In the genomic region with DNA sequence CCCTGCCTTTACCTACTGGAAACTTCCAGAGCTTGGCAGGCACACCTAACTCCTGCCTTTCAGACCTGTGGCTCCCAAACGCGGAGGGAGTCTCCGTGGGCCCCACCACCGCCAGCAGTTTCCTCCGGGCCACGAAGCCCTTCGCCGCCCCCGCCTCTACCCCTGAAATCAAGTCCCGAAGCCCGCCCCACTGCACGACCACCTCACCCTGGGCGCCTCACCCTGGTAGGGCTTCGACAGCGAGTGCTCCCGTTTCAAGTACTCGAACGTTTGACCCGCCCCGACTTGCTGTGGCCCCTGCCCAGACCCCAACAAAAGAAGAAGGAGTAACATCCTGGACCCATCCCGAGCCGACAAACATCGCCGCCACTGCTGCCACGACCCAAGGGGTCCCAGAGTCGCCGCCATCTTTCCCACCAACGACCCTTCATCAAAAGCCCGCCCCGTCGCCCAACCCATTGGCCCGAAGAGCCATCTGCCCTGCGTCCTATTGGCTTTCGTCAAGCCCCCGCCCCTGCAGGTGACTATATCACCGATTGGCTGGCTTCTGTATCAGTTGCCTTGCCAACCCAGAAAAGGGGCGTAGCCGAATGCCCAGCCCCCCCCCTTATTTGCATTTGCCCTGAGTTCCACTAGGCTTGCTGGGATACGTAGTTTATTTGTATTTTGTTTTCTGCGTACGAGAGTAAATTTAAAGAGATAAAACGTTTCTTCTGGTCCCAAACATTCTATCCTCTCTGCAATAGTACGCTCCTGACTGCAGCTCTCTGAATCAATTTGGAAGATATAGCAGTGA, we compare ENCODE assay signal across 8 cellular contexts. TPM values are rescaled to one million over a fixed set of nuclear protein-coding genes. Genes with fewer than 3 reads are reported as not detected.
DNase-seq lines count a peak whose midpoint lies in the region; ATAC-seq and TF ChIP-seq lines count a peak whose summit lies in the region.

A gene with protein sequence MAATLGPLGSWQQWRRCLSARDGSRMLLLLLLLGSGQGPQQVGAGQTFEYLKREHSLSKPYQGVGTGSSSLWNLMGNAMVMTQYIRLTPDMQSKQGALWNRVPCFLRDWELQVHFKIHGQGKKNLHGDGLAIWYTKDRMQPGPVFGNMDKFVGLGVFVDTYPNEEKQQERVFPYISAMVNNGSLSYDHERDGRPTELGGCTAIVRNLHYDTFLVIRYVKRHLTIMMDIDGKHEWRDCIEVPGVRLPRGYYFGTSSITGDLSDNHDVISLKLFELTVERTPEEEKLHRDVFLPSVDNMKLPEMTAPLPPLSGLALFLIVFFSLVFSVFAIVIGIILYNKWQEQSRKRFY (minus strand): TSS at position 432 of the 796 bp plus-strand sequence. CDS start 24 bp downstream, at position 408.

- H3K36me3 ChIP-seq in HUES64 (ENCODE audit: insufficient read depth, low read length) (peaks cover 27% of the 10 kb centered on the region), OCI-LY1 (ENCODE audit: insufficient read depth, low read length) (peaks cover 29% of the 10 kb centered on the region; the same call in 1 of the 2 replicates)

- DNase-seq in Calu3 (peak; percentile 97), activated T-cell treated with anti-CD3 and anti-CD28 coated beads for 1 hour (ENCODE audit: low read depth) (peak; percentile 95), endothelial cell (ENCODE audit: low spot score) (peak; percentile 92), midbrain (lab: John Stamatoyannopoulos, UW) (peak; percentile 98)
- DNase-seq in stimulated activated CD8-positive, alpha-beta memory T cell treated with anti-CD3 and anti-CD28 coated beads, Interleukin-2, amount 100 ng/mL, for 1 hour (ENCODE audit: low read depth in 2 of 2): peak; percentile 85 to 94

- H4K20me1 ChIP-seq in OCI-LY1 (ENCODE audit: insufficient read depth, low read length): no peaks in the 10 kb centered on the region

- TF ChIP-seq CTCF in Calu3 (IDR thresholded peaks at IDR 0.05; ENCODE audit: unreplicated experiment) (no peak), OCI-LY1 (IDR thresholded peaks at IDR 0.05; ENCODE audit: low read length) (no peak), endothelial cell (IDR thresholded peaks at IDR 0.05; ENCODE audit: unreplicated experiment) (no peak)

- H3K4me1 ChIP-seq in HUES64 (ENCODE audit: insufficient read depth, low read length) (no peaks in the 10 kb centered on the region), OCI-LY1 (ENCODE audit: insufficient read depth, low read length, severe bottlenecking) (peaks cover 26% of the 10 kb centered on the region)

- BruUV-seq in Calu3 (replicated peaks; lab: Mats Ljungman, UMichigan): no TSS peak

- H3F3A ChIP-seq in OCI-LY1 (ENCODE audit: insufficient read depth, low read length): no peaks in the 10 kb centered on the region

- H3K4me1 Mint-ChIP-seq in Calu3 (ENCODE audit: low read depth, unreplicated experiment) (peaks cover 18% of the 10 kb centered on the region), endothelial cell (ENCODE audit: unreplicated experiment) (peaks cover 23% of the 10 kb centered on the region)

- H3K27ac ChIP-seq in HUES64 (ENCODE audit: low read depth, low read length): no peak within 1 kb of the TSS
- peak within 1 kb of the TSS; percentile 34 for H3K27ac ChIP-seq in OCI-LY1 (ENCODE audit: low read depth, low read length, poor library complexity, severe bottlenecking)

- H3K4me3 ChIP-seq in HUES64 (ENCODE audit: low read length) (peak within 1 kb of the TSS; percentile 86), OCI-LY1 (ENCODE audit: low read depth, low read length, poor library complexity, severe bottlenecking) (peak within 1 kb of the TSS; percentile 73)

- intact Hi-C loops in Calu3 (cut with micrococcal nuclease; ENCODE audit: unreplicated experiment): no loop called here

- H3K4me3 Mint-ChIP-seq in Calu3 (ENCODE audit: low read depth, unreplicated experiment) (peak within 1 kb of the TSS; percentile 94), endothelial cell (ENCODE audit: unreplicated experiment) (peak within 1 kb of the TSS; percentile 99)

- H3K9me3 Mint-ChIP-seq in Calu3 (ENCODE audit: low read depth, unreplicated experiment) (no peaks in the 10 kb centered on the region), endothelial cell (ENCODE audit: unreplicated experiment) (no peaks in the 10 kb centered on the region)

- H3K27me3 ChIP-seq in HUES64 (ENCODE audit: insufficient read depth, low read length): no peaks in the 10 kb centered on the region
- no peaks in the 10 kb centered on the region for H3K27me3 ChIP-seq in OCI-LY1 (ENCODE audit: insufficient read depth, low read length)

- WGBS in HUES64: under 1% methylated on average over 38 of the region's 43 CpGs

- H3K79me2 ChIP-seq in OCI-LY1 (ENCODE audit: insufficient read depth, low read length): peaks cover 5% of the 10 kb centered on the region; the same call in 1 of the 2 replicates

- no peaks in the 10 kb centered on the region for H3K9me2 ChIP-seq in OCI-LY1 (ENCODE audit: low read depth, low read length)

- H2AFZ ChIP-seq in OCI-LY1 (ENCODE audit: low read length): peak within 1 kb of the TSS; percentile 24; the same call in 1 of the 2 replicates

- peak; percentile 99 for ATAC-seq in GM21447 (IDR thresholded peaks at IDR 0.05; ENCODE audit: unreplicated experiment)

- H3K9ac ChIP-seq in HUES64 (ENCODE audit: low read depth, low read length) (peak within 1 kb of the TSS; percentile 76), OCI-LY1 (ENCODE audit: low read length) (peak within 1 kb of the TSS; percentile 68)

- CTCF ChIA-PET in Calu3 (lab: Charles Lee): no interaction called here

- H3K27me3 Mint-ChIP-seq in Calu3 (ENCODE audit: unreplicated experiment) (peaks cover 17% of the 10 kb centered on the region), endothelial cell (ENCODE audit: unreplicated experiment) (peaks cover 12% of the 10 kb centered on the region)

- H3K9me3 ChIP-seq in HUES64 (ENCODE audit: insufficient read depth, low read depth, low read length) (no peaks in the 10 kb centered on the region), OCI-LY1 (ENCODE audit: low read length) (no peaks in the 10 kb centered on the region)

- H3K27ac Mint-ChIP-seq in Calu3 (ENCODE audit: unreplicated experiment) (peak within 1 kb of the TSS; percentile 92), endothelial cell (ENCODE audit: unreplicated experiment) (peak within 1 kb of the TSS; percentile 94)

- peak within 1 kb of the TSS; percentile 95 for H3K4me2 ChIP-seq in OCI-LY1 (ENCODE audit: low read length)

- H3K36me3 Mint-ChIP-seq in Calu3 (ENCODE audit: insufficient read depth, unreplicated experiment) (peaks cover 21% of the 10 kb centered on the region), endothelial cell (ENCODE audit: low read depth, unreplicated experiment) (peaks cover 16% of the 10 kb centered on the region)

RNA-seq across cellular contexts. Expression of the gene that starts here (rescaled TPM):
- 32.6 and 33.2 TPM in 2 replicates for total RNA-seq in Calu3 (2022)
- polyA plus RNA-seq in HUES64 (2013, experiment 1 of 2): 16.1 TPM
- polyA plus RNA-seq in HUES64 (2013, experiment 2 of 2): 17.1 TPM
- total RNA-seq in endothelial cell (ENCODE audit: unreplicated experiment): 19.4 TPM
